In genomic region chr11:124759268-124760204, GRCh38 we compare ENCODE assay signal across 8 cellular contexts. TPM values are rescaled to one million over a fixed set of nuclear protein-coding genes. Genes with fewer than 3 reads are reported as not detected.
DNase-seq lines count a peak whose midpoint lies in the region; ATAC-seq and TF ChIP-seq lines count a peak whose summit lies in the region.

No MANE protein-coding gene starts in this region.

- intact Hi-C loops in stomach (cut with DNase I; ENCODE audit: low total_unique reads) = loop anchor here (5.0 kb wide), 1 partner anchor 87 kb away; the partner anchor contains the start of genes SIAE and SPA17

- no peak for TF ChIP-seq CTCF in stomach (IDR thresholded peaks at IDR 0.05)

- H3K4me3 ChIP-seq in stomach = peak overlapping the region; percentile 40 to 78 (median 57)

- peaks cover 4 to 74% (median 42%) of the 10 kb centered on the region in 3 donors for H3K27me3 ChIP-seq in stomach

- ATAC-seq in GM21825 (IDR thresholded peaks at IDR 0.05; ENCODE audit: unreplicated experiment) (peak; percentile 0), HG03135 (IDR thresholded peaks at IDR 0.05; ENCODE audit: unreplicated experiment) (no peak), GM21381 (IDR thresholded peaks at IDR 0.05; ENCODE audit: unreplicated experiment) (no peak), GM18909 (IDR thresholded peaks at IDR 0.05; ENCODE audit: poor library complexity, unreplicated experiment) (no peak)

- peak; percentile 28 for DNase-seq in iPS-NIHi7 (ENCODE audit: extremely low spot score)
- DNase-seq in stomach = no peak
- DNase-seq in middle frontal gyrus (ENCODE audit: extremely low spot score, low spot score) = no peak

- peaks cover 42 to 63% (median 62%) of the 10 kb centered on the region in 4 donors for H3K4me1 ChIP-seq in stomach

- peak overlapping the region; percentile 35 for H3K27ac ChIP-seq in angular gyrus (ENCODE audit: low read depth, low read length)
- peak overlapping the region; percentile 56 to 83 (median 79) for H3K27ac ChIP-seq in stomach

- TF ChIP-seq EP300 in stomach (IDR thresholded peaks at IDR 0.05) = no peak

- no peaks in the 10 kb centered on the region for H3K9me3 ChIP-seq in stomach

- peaks cover 0 to 4% (median 0%) of the 10 kb centered on the region in 4 donors for H3K36me3 ChIP-seq in stomach

- WGBS in stomach, 5 donors = 36 to 51% (median 48%) methylated on average over 50 to 52 of the region's 52 CpGs

- TF ChIP-seq POLR2A in stomach (IDR thresholded peaks at IDR 0.05) = no peak

RNA-seq across cellular contexts. Expression of gene ESAM, which starts 2.6 kb away (rescaled TPM):
- total RNA-seq in stomach = 10 to 100 TPM in 1 of 5 donors, 1 to 10 TPM in 4; 4.1 to 11.3 (median 9.4) TPM
- polyA plus RNA-seq in stomach = 10 to 100 TPM in 2 of 3 donors, 1 to 10 TPM in 1; 8.1 to 19.6 (median 13.9) TPM

RNA-seq across cellular contexts. Expression of gene VSIG2, which starts 7.5 kb away (rescaled TPM):
- total RNA-seq in stomach = 100 to 1,000 TPM in 3 of 5 donors, 10 to 100 TPM in 2; 80.5 to 419 (median 147) TPM
- polyA plus RNA-seq in stomach = 100 to 1,000 TPM; 178 to 219 (median 196) TPM

RNA-seq across cellular contexts. Expression of gene NRGN, which starts 19.8 kb away (rescaled TPM):
- under 1 TPM in 2 of 5 donors, not detected in 3; 0.37 to 0.87 TPM for total RNA-seq in stomach
- polyA plus RNA-seq in stomach = 1 to 10 TPM in 2 of 3 donors, not detected in 1; 3.1 to 5.5 TPM

RNA-seq across cellular contexts. Expression of gene MSANTD2, which starts 40.7 kb away (rescaled TPM):
- total RNA-seq in stomach = 10 to 100 TPM in 3 of 5 donors, 1 to 10 TPM in 2; 3.2 to 40.2 (median 20.9) TPM
- 10 to 100 TPM in 1 of 3 donors, 1 to 10 TPM in 2; 2.8 to 11.3 (median 3.1) TPM for polyA plus RNA-seq in stomach
